Comparison of ENCODE assay signal across 1 cellular context in genomic region chr7:99693427-99694200, GRCh38.
TF ChIP-seq lines count a peak whose summit lies in the region.

No MANE protein-coding gene starts in this region.

TF ChIP-seq in HepG2, 621 proteins besides CTCF, POLR2A, EP300 and RAD21 (continued from another document):
- TF ChIP-seq ZNF614 (CRISPR knock-in tag; IDR thresholded peaks at IDR 0.05; ENCODE audit: borderline replicate concordance) (peak; percentile 69; the same call in 1 of the 2 replicates), ZNF317 (CRISPR knock-in tag; IDR thresholded peaks at IDR 0.05) (peak; percentile 69; the same call in 1 of the 2 replicates), ZNF367 (CRISPR knock-in tag; IDR thresholded peaks at IDR 0.05; ENCODE audit: borderline replicate concordance) (no peak), ZNF597 (CRISPR knock-in tag; IDR thresholded peaks at IDR 0.05) (no peak), ZNF879 (CRISPR knock-in tag; IDR thresholded peaks at IDR 0.05) (no peak), MTA1 (CRISPR knock-in tag; IDR thresholded peaks at IDR 0.05; ENCODE audit: borderline replicate concordance) (peak; percentile 82; the same call in 1 of the 2 replicates), BATF2 (CRISPR knock-in tag; IDR thresholded peaks at IDR 0.05) (0 out of 2 replicates have a peak, but pooled peaks have one; percentile 31), POLR2G (IDR thresholded peaks at IDR 0.05; ENCODE audit: low read depth, low read length) (peak; percentile 90), ZKSCAN8 (CRISPR knock-in tag; IDR thresholded peaks at IDR 0.05; ENCODE audit: borderline replicate concordance) (peak; percentile 51; the same call in 1 of the 2 replicates), ELF3 (CRISPR knock-in tag; IDR thresholded peaks at IDR 0.05) (peak; percentile 83), NR1H2 (CRISPR knock-in tag; IDR thresholded peaks at IDR 0.05; ENCODE audit: borderline replicate concordance, low read depth) (no peak), ZNF629 (CRISPR knock-in tag; conservative IDR thresholded peaks at IDR 0.05) (0 out of 2 replicates have a peak, but pooled peaks have one; percentile 31), MXD4 (CRISPR knock-in tag; IDR thresholded peaks at IDR 0.05) (no peak), TBL1XR1 (IDR thresholded peaks at IDR 0.05; ENCODE audit: borderline replicate concordance, low read length, partially characterized antibody) (no peak), ZNF687 (CRISPR knock-in tag; IDR thresholded peaks at IDR 0.05) (peak; percentile 95), ZNF446 (CRISPR knock-in tag; IDR thresholded peaks at IDR 0.05) (no peak), SOX6 (IDR thresholded peaks at IDR 0.05) (no peak), SOX6 (CRISPR knock-in tag; IDR thresholded peaks at IDR 0.05) (peak; percentile 78), ZNF704 (CRISPR knock-in tag; IDR thresholded peaks at IDR 0.05; ENCODE audit: borderline replicate concordance) (peak; percentile 70; the same call in 1 of the 2 replicates), ZUFSP (CRISPR knock-in tag; IDR thresholded peaks at IDR 0.05; ENCODE audit: borderline replicate concordance) (no peak), ATM (IDR thresholded peaks at IDR 0.05; ENCODE audit: borderline replicate concordance) (no peak), ZC3H4 (CRISPR knock-in tag; IDR thresholded peaks at IDR 0.05; ENCODE audit: borderline replicate concordance) (no peak; the same call in 1 of the 2 replicates), ATF7 (IDR thresholded peaks at IDR 0.05) (no peak), ATF7 (CRISPR knock-in tag; IDR thresholded peaks at IDR 0.05) (no peak), ZC3H13 (CRISPR knock-in tag; IDR thresholded peaks at IDR 0.05) (no peak; the same call in 1 of the 2 replicates), HOXA7 (CRISPR knock-in tag; IDR thresholded peaks at IDR 0.05) (no peak), NR2F2 (IDR thresholded peaks at IDR 0.05; ENCODE audit: borderline replicate concordance, low read depth) (no peak; the same call in 1 of the 2 replicates), TCF12 (IDR thresholded peaks at IDR 0.05) (no peak), TCF12 (CRISPR knock-in tag; IDR thresholded peaks at IDR 0.05) (0 out of 2 replicates have a peak, but pooled peaks have one; percentile 24), ZBTB33 (CRISPR knock-in tag; IDR thresholded peaks at IDR 0.05) (no peak), XRCC5 (optimal IDR thresholded peaks at IDR 0.05; ENCODE audit: low read length) (peak; percentile 64), ZNF841 (CRISPR knock-in tag; IDR thresholded peaks at IDR 0.05; ENCODE audit: borderline replicate concordance) (no peak), XBP1 (CRISPR knock-in tag; IDR thresholded peaks at IDR 0.05) (0 out of 2 replicates have a peak, but pooled peaks have one; percentile 51), ZBTB8A (CRISPR knock-in tag; IDR thresholded peaks at IDR 0.05; ENCODE audit: borderline replicate concordance, low read depth) (peak; percentile 49; the same call in 1 of the 2 replicates), TEAD2 (CRISPR knock-in tag; IDR thresholded peaks at IDR 0.05) (0 out of 2 replicates have a peak, but pooled peaks have one; percentile 25), KDM3A (CRISPR knock-in tag; IDR thresholded peaks at IDR 0.05; ENCODE audit: low read depth) (0 out of 2 replicates have a peak, but pooled peaks have one; percentile 21), PRDM10 (CRISPR knock-in tag; IDR thresholded peaks at IDR 0.05; ENCODE audit: low read depth) (peak; percentile 59; the same call in 1 of the 2 replicates), ZNF740 (CRISPR knock-in tag; IDR thresholded peaks at IDR 0.05) (peak; percentile 56; the same call in 1 of the 2 replicates), NKX3-1 (CRISPR knock-in tag; IDR thresholded peaks at IDR 0.05) (no peak), ZNF10 (CRISPR knock-in tag; IDR thresholded peaks at IDR 0.05; ENCODE audit: borderline replicate concordance, low read depth) (no peak), ZNF672 (CRISPR knock-in tag; IDR thresholded peaks at IDR 0.05) (no peak), CREB1 (IDR thresholded peaks at IDR 0.05) (no peak), CREB1 (CRISPR knock-in tag; IDR thresholded peaks at IDR 0.05) (peak; percentile 54; the same call in 1 of the 2 replicates), HDAC2 (CRISPR knock-in tag; IDR thresholded peaks at IDR 0.05) (peak; percentile 80), ARHGAP35 (CRISPR knock-in tag; IDR thresholded peaks at IDR 0.05; ENCODE audit: borderline replicate concordance) (peak; percentile 79)
TF ChIP-seq in HepG2: peak in this region for 276.
